8 cellular contexts compared by ENCODE assay signal in the genomic region with DNA sequence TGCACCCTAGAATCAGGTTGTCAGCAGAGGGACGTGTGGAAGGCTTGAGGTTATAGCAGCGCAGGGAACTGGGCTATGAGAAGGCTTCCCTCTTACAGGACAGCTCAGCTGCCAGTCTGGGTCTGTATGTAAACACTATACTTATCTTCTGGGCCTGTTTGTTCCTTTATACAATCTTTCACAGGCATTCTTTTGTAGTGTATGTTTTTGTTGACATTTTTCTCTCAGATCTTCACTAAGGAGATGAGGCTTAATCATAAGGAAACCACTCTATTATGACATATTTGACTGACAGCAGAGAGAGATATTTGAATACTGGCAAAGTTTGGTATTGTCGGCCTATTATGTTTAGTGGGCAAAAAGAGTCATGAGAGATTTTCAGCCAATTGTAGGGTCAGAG. TPM values are rescaled to one million over a fixed set of nuclear protein-coding genes. Genes with fewer than 3 reads are reported as not detected.
A peak's percentile ranks its signal among the peaks of the same experiment; 100 is the strongest.
DNase-seq lines count a peak whose midpoint lies in the region; ATAC-seq and TF ChIP-seq lines count a peak whose summit lies in the region.
"Had no signal": no experiment of that assay in that cellular context is flagged by ENCODE, and none has a peak within 500 bp of the region (broad histone marks: within the 10 kb centered on the region; RNA-seq: fewer than 3 reads in every experiment).

No MANE protein-coding gene starts in this region.

- H3K4me1 ChIP-seq in iPS DF 6.9 (ENCODE audit: control insufficient read depth, insufficient read depth, low read length): no peaks in the 10 kb centered on the region; the same call in 1 of the 2 replicates

- DNase-seq in HFF-Myc (ENCODE audit: extremely low read depth, low read depth): no peak
- DNase-seq in activated B cell treated with CpG ODN at 0.5 μM for 24 hours: no peak
- no peak for DNase-seq in iPS DF 6.9 (ENCODE audit: low read depth, low spot score)
- DNase-seq in KG1 (lab: John Stamatoyannopoulos, UW): no peak
- DNase-seq in activated CD4-positive, alpha-beta T cell treated with anti-CD3 and anti-CD28 coated beads, Interleukin-2, amount 50 U/mL, for 48 hours: no peak
- DNase-seq: NCI-H2081 treated with DMSO at 0.1 percent for 48 hours had no signal

- POLR2A ChIA-PET in activated B cell treated with CpG ODN at 0.5 μM for 24 hours (lab: Charles Lee): interaction anchor here (0.6 to 2.5 kb wide), 4 partner anchors 16 to 413 kb away, joined by 3 to 21 read pairs (median 10); partner anchors contain the start of gene NFKB2

- ATAC-seq in activated B cell treated with CpG ODN at 0.5 μM for 24 hours (ENCODE audit: low read depth) (no peak), HG03565 (IDR thresholded peaks at IDR 0.05; ENCODE audit: unreplicated experiment) (no peak)
- no peak for ATAC-seq in stimulated activated memory B cell treated with anti-CD40 and anti-IgM and Interleukin-4, amounts not matched to agents 10 μg/mL and 1 μg/mL and 100 μg/mL, for 72 hours

- TF ChIP-seq CTCF in HFF-Myc (IDR thresholded peaks at IDR 0.05; ENCODE audit: low read depth, low read length, missing control alignments) (no peak), activated B cell treated with CpG ODN at 0.5 μM for 24 hours (IDR thresholded peaks at IDR 0.05) (no peak)

- peak overlapping the region; percentile 91 for H3K27ac Mint-ChIP-seq in activated B cell treated with CpG ODN at 0.5 μM for 24 hours
- H3K27ac Mint-ChIP-seq in stimulated activated memory B cell treated with anti-CD40 and anti-IgM and Interleukin-4, amounts not matched to agents 10 μg/mL and 1 μg/mL and 100 μg/mL, for 72 hours: peak overlapping the region; percentile 88

- peak overlapping the region; percentile 98 for H3K4me3 Mint-ChIP-seq in activated B cell treated with CpG ODN at 0.5 μM for 24 hours
- peak overlapping the region; percentile 98 for H3K4me3 Mint-ChIP-seq in stimulated activated memory B cell treated with anti-CD40 and anti-IgM and Interleukin-4, amounts not matched to agents 10 μg/mL and 1 μg/mL and 100 μg/mL, for 72 hours

- peaks cover 7% of the 10 kb centered on the region; the same call in 1 of the 2 replicates for H3K27me3 ChIP-seq in iPS DF 6.9 (ENCODE audit: control insufficient read depth, insufficient read depth, low read length)

- no peaks in the 10 kb centered on the region for H3K36me3 ChIP-seq in iPS DF 6.9 (ENCODE audit: control insufficient read depth, insufficient read depth, low read length)

- H3K36me3 Mint-ChIP-seq in activated B cell treated with CpG ODN at 0.5 μM for 24 hours (ENCODE audit: low read depth): peaks cover 19% of the 10 kb centered on the region
- peaks cover 7% of the 10 kb centered on the region for H3K36me3 Mint-ChIP-seq in stimulated activated memory B cell treated with anti-CD40 and anti-IgM and Interleukin-4, amounts not matched to agents 10 μg/mL and 1 μg/mL and 100 μg/mL, for 72 hours

- intact Hi-C loops in activated B cell treated with CpG ODN at 0.5 μM for 24 hours (cut with micrococcal nuclease): loop anchor here (5.0 to 10.0 kb wide), 4 partner anchors 91 to 1121 kb away; partner anchors contain the start of genes BTRC, NOLC1, TAF5 and TRIM8

- H3K27me3 Mint-ChIP-seq in activated B cell treated with CpG ODN at 0.5 μM for 24 hours: peaks cover 17% of the 10 kb centered on the region
- peaks cover 12% of the 10 kb centered on the region for H3K27me3 Mint-ChIP-seq in stimulated activated memory B cell treated with anti-CD40 and anti-IgM and Interleukin-4, amounts not matched to agents 10 μg/mL and 1 μg/mL and 100 μg/mL, for 72 hours

- CTCF ChIA-PET in activated B cell treated with CpG ODN at 0.5 μM for 24 hours (lab: Charles Lee): interaction anchor here (7.5 kb wide), 1 partner anchor 15 kb away, joined by 50 read pairs; no protein-coding TSS in a partner anchor

- H3K9me3 ChIP-seq in iPS DF 6.9 (ENCODE audit: control insufficient read depth, insufficient read depth, low read length): no peaks in the 10 kb centered on the region

- H3K4me3 ChIP-seq in HFF-Myc (replicated peaks; ENCODE audit: low read depth, low read length): peak overlapping the region; percentile 73
- peak overlapping the region; percentile 85; the same call in 1 of the 2 replicates for H3K4me3 ChIP-seq in iPS DF 6.9 (ENCODE audit: low read length)

- H3K9me3 Mint-ChIP-seq in activated B cell treated with CpG ODN at 0.5 μM for 24 hours: no peaks in the 10 kb centered on the region
- H3K9me3 Mint-ChIP-seq in stimulated activated memory B cell treated with anti-CD40 and anti-IgM and Interleukin-4, amounts not matched to agents 10 μg/mL and 1 μg/mL and 100 μg/mL, for 72 hours: no peaks in the 10 kb centered on the region

- WGBS in iPS DF 6.9 (ENCODE audit: insufficient coverage, insufficient read length): no CpG with 5 or more reads among the region's 3 CpGs

- peaks cover 53% of the 10 kb centered on the region for H3K4me1 Mint-ChIP-seq in activated B cell treated with CpG ODN at 0.5 μM for 24 hours
- H3K4me1 Mint-ChIP-seq in stimulated activated memory B cell treated with anti-CD40 and anti-IgM and Interleukin-4, amounts not matched to agents 10 μg/mL and 1 μg/mL and 100 μg/mL, for 72 hours: peaks cover 38% of the 10 kb centered on the region

- H3K27ac ChIP-seq in iPS DF 6.9 (ENCODE audit: low read length): no peak overlapping the region

RNA-seq across cellular contexts. Expression of gene GBF1, which starts 0.9 kb away (rescaled TPM):
- total RNA-seq in activated B cell treated with CpG ODN at 0.5 μM for 24 hours: 40.8 and 44.3 TPM in 2 replicates

RNA-seq across cellular contexts. Expression of gene PITX3, which starts 4.9 kb away (rescaled TPM):
- total RNA-seq in activated B cell treated with CpG ODN at 0.5 μM for 24 hours: not detected in 2 replicates

RNA-seq across cellular contexts. Expression of gene ELOVL3, which starts 20.2 kb away (rescaled TPM):
- total RNA-seq in activated B cell treated with CpG ODN at 0.5 μM for 24 hours: not detected in 2 replicates
